9 cellular contexts compared by ENCODE assay signal in the genomic region with DNA sequence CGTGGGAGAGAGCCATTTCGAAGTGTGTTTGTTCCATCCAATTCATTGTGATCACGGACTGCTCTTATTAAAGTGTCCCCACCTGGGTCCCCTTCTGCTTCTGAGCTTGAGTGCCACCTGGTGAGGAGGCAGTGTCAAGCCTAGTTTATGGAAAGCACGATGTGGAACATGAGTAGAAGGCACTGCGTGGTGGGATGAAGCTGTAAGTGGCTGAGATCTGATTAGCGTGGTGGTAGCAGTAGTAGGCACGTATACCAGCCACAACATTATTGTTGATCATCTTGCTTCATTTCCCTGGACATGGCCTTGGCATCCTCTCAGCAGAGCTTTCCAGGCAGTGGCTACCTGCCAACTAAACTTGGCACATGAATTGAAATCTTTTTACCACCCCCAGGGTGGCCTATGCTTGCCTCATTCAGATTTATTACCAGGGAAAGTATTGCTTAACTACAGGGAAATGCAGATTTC. TPM values are rescaled to one million over a fixed set of nuclear protein-coding genes. Genes with fewer than 3 reads are reported as not detected.
A peak's percentile ranks its signal among the peaks of the same experiment; 100 is the strongest.
DNase-seq lines count a peak whose midpoint lies in the region; ATAC-seq, FAIRE-seq and TF ChIP-seq lines count a peak whose summit lies in the region.
"Had no signal": no experiment of that assay in that cellular context is flagged by ENCODE, and none has a peak within 500 bp of the region (broad histone marks: within the 10 kb centered on the region; RNA-seq: fewer than 3 reads in every experiment).

No MANE protein-coding gene starts in this region.

- intact Hi-C loops in HepG2 (cut with micrococcal nuclease; ENCODE audit: unreplicated experiment), result loop anchor here (1.0 kb wide), 1 partner anchor 73 kb away; no protein-coding TSS in a partner anchor

- no peak overlapping the region for H2AFZ ChIP-seq in HepG2 (ENCODE audit: low read length)

- no peak for TF ChIP-seq POLR2A in HepG2 (IDR thresholded peaks at IDR 0.05; ENCODE audit: insufficient read depth in 1 of 2, low read depth in 2 of 2, low read length in 2 of 2)

- TF ChIP-seq EP300 in HepG2 (IDR thresholded peaks at IDR 0.05; ENCODE audit: low read depth in 2 of 2, low read length in 2 of 2) (no peak), HepG2 (CRISPR knock-in tag; IDR thresholded peaks at IDR 0.05; ENCODE audit: borderline replicate concordance) (no peak)

- peak; percentile 38 for ATAC-seq in GM19025 (IDR thresholded peaks at IDR 0.05; ENCODE audit: low read depth, unreplicated experiment)
- ATAC-seq in HG03575 (IDR thresholded peaks at IDR 0.05; ENCODE audit: extremely low read depth, insufficient number of reproducible peaks, low FRiP score, unreplicated experiment), result peak; percentile 54
- peak; percentile 16 for ATAC-seq in activated T-helper 17 cell treated with anti-CD3 and anti-CD28 coated beads, Interleukin-2, amount 50 U/mL, for 72 hours (replicated peaks)
- ATAC-seq in HepG2, result peak; percentile 64

- H3K4me1 ChIP-seq in HepG2 (ENCODE audit: insufficient read depth, low read length), result peaks cover 7% of the 10 kb centered on the region

- peaks cover 6% of the 10 kb centered on the region for H3K4me1 Mint-ChIP-seq in activated T-helper 17 cell treated with anti-CD3 and anti-CD28 coated beads, Interleukin-2, amount 50 U/mL, for 72 hours

- H3K9me3 ChIP-seq in HepG2 (ENCODE audit: low read length), result no peaks in the 10 kb centered on the region

- H3K9ac ChIP-seq in HepG2 (ENCODE audit: insufficient read depth, low read depth, low read length), result no peak overlapping the region

- no peak overlapping the region for H3K27ac ChIP-seq in HepG2 (ENCODE audit: extremely low read length, insufficient read depth, low read length)

- TF ChIP-seq RAD21 in HepG2 (CRISPR knock-in tag; IDR thresholded peaks at IDR 0.05), result no peak

- no peaks in the 10 kb centered on the region for H3K9me3 Mint-ChIP-seq in activated T-helper 17 cell treated with anti-CD3 and anti-CD28 coated beads, Interleukin-2, amount 50 U/mL, for 72 hours

- peaks cover 13% of the 10 kb centered on the region for H3K36me3 Mint-ChIP-seq in activated T-helper 17 cell treated with anti-CD3 and anti-CD28 coated beads, Interleukin-2, amount 50 U/mL, for 72 hours (ENCODE audit: low read depth)

- H4K20me1 ChIP-seq in HepG2 (ENCODE audit: insufficient read depth, low read length), result no peaks in the 10 kb centered on the region

- H3K79me2 ChIP-seq in HepG2 (ENCODE audit: insufficient read depth, low read length), result no peaks in the 10 kb centered on the region

- peak; percentile 72 for DNase-seq in AG10803 (ENCODE audit: low read depth)
- DNase-seq in HepG2 (ENCODE audit: low spot score), result no peak
- no peak for DNase-seq in ecto neural progenitor cell (ENCODE audit: low spot score)
- DNase-seq in GM13976 (ENCODE audit: low spot score), result no peak
- no peak for DNase-seq in effector CD8-positive, alpha-beta T cell (lab: John Stamatoyannopoulos, UW)

- 73% methylated on average over 7 of the region's 7 CpGs for WGBS in HepG2 (ENCODE audit: low lambda C conversion rate)

- no peaks in the 10 kb centered on the region for H3K27me3 Mint-ChIP-seq in activated T-helper 17 cell treated with anti-CD3 and anti-CD28 coated beads, Interleukin-2, amount 50 U/mL, for 72 hours
- H3K27me3 Mint-ChIP-seq: activated naive CD8-positive, alpha-beta T cell had no signal

- TF ChIP-seq CTCF in AG10803 (conservative IDR thresholded peaks at IDR 0.05; ENCODE audit: low read length), result no peak
- peak; percentile 52 for TF ChIP-seq CTCF in HepG2 (CRISPR knock-in tag; IDR thresholded peaks at IDR 0.05)
- no peak for TF ChIP-seq CTCF in GM13976 (IDR thresholded peaks at IDR 0.05; ENCODE audit: borderline replicate concordance, control extremely low read depth, extremely low read depth, insufficient read depth, missing control alignments)

- peak; percentile 15 for FAIRE-seq in HepG2 (lab: Jason Lieb, UNC)

- CTCF ChIA-PET in HepG2 (lab: Yijun Ruan, JAX; ENCODE audit: low intra/inter-chr PET ratio, low total read pairs), result interaction anchor here (1.1 kb wide), 1 partner anchor 73 kb away, joined by 3 read pairs; no protein-coding TSS in a partner anchor

- H3K27ac Mint-ChIP-seq in activated T-helper 17 cell treated with anti-CD3 and anti-CD28 coated beads, Interleukin-2, amount 50 U/mL, for 72 hours, result peak overlapping the region; percentile 9
- H3K27ac Mint-ChIP-seq: activated naive CD8-positive, alpha-beta T cell had no signal

- POLR2A ChIA-PET in HepG2 (lab: Yijun Ruan, JAX), result no interaction called here

- BruUV-seq in HepG2 (replicated peaks; lab: Mats Ljungman, UMichigan), result no TSS peak

- H3K36me3 ChIP-seq in HepG2 (replicated peaks in 1 of 2; ENCODE audit: control insufficient read depth in 1 of 2, insufficient read depth in 2 of 2, low read length in 2 of 2), result no peaks in the 10 kb centered on the region

- no peak overlapping the region for H3K4me3 Mint-ChIP-seq in activated T-helper 17 cell treated with anti-CD3 and anti-CD28 coated beads, Interleukin-2, amount 50 U/mL, for 72 hours
- H3K4me3 Mint-ChIP-seq: activated naive CD8-positive, alpha-beta T cell had no signal

- H3K4me3 ChIP-seq in AG10803 (ENCODE audit: low read length), result no peak overlapping the region
- no peak overlapping the region for H3K4me3 ChIP-seq in HepG2 (replicated peaks in 1 of 3; ENCODE audit: insufficient read depth in 1 of 3, low read depth in 2 of 3, low read length in 3 of 3)

- in situ Hi-C loops in HepG2 (cut with HindIII; ENCODE audit: extremely low pct_ligation_motif_present, low pct_unique_long_range_greater_than_20kb) (no loop called here), GM13976 (cut with MboI; ENCODE audit: low sequenced_read_pairs, unreplicated experiment) (no loop called here)

- H3K4me2 ChIP-seq in HepG2 (ENCODE audit: low read depth, low read length), result no peak overlapping the region

- H3K27me3 ChIP-seq in HepG2 (ENCODE audit: control insufficient read depth in 1 of 2, insufficient read depth in 2 of 2, low read length in 2 of 2), result no peaks in the 10 kb centered on the region; a peak in 1 of 5 replicates

TF ChIP-seq in HepG2, 621 proteins besides CTCF, POLR2A, EP300 and RAD21:
- TF ChIP-seq ZNF782 (CRISPR knock-in tag; IDR thresholded peaks at IDR 0.05; ENCODE audit: borderline replicate concordance), result no peak
- TF ChIP-seq MAZ (IDR thresholded peaks at IDR 0.05; ENCODE audit: borderline replicate concordance, low read depth, low read length), result no peak
- no peak for TF ChIP-seq MAZ (CRISPR knock-in tag; IDR thresholded peaks at IDR 0.05; ENCODE audit: low read depth)
- TF ChIP-seq SMC3 (IDR thresholded peaks at IDR 0.05; ENCODE audit: low read length), result peak; percentile 37; the same call in 1 of the 2 replicates
- TF ChIP-seq STAG1 (CRISPR knock-in tag; IDR thresholded peaks at IDR 0.05), result peak; percentile 53

RNA-seq across cellular contexts. Expression of gene GPAT3, which starts 46.4 kb away (rescaled TPM):
- 1 to 10 TPM; 5.6 to 8.8 TPM for total RNA-seq in activated T-helper 17 cell treated with anti-CD3 and anti-CD28 coated beads, Interleukin-2, amount 50 U/mL, for 72 hours
- 1.6 and 2.6 TPM in 2 replicates for total RNA-seq in HepG2 (2016; rRNA removed; fragmentation: Illumina TruSeq; extraction: Trizol)
- total RNA-seq in HepG2 (2016; cell fraction: cytosol; rRNA removed; fragmentation: Illumina TruSeq; extraction: Trizol; ENCODE audit: low read depth), result 0.44 and 0.61 TPM in 2 replicates
- total RNA-seq in HepG2 (2016; cell fraction: insoluble cytoplasmic fraction; rRNA removed; fragmentation: Illumina TruSeq; extraction: Trizol), result 1.6 and 2.9 TPM in 2 replicates
- 1.7 TPM in 2 replicates for total RNA-seq in HepG2 (2016; cell fraction: membrane; rRNA removed; fragmentation: Illumina TruSeq; extraction: Trizol)
- total RNA-seq in HepG2 (2016; cell fraction: nucleus; rRNA removed; fragmentation: Illumina TruSeq; extraction: Trizol), result 2.6 and 3.3 TPM in 2 replicates
- polyA plus RNA-seq in HepG2 (2011; rRNA removed), result 1.9 and 2.4 TPM in 2 replicates
- polyA plus RNA-seq in HepG2 (2011; cell fraction: cytosol; rRNA removed), result 1.2 and 1.9 TPM in 2 replicates
- 1.6 and 2.1 TPM in 2 replicates for polyA plus RNA-seq in HepG2 (2011; cell fraction: nucleus; rRNA removed)
- 1.5 and 5.2 TPM in 2 replicates for polyA plus RNA-seq in HepG2 (2012)
- 0.33 and 0.34 TPM in 2 replicates for polyA plus RNA-seq in HepG2 (2016; cell fraction: cytosol; fragmentation: Illumina TruSeq; extraction: Trizol; ENCODE audit: low read depth)
- 1.3 and 1.4 TPM in 2 replicates for polyA plus RNA-seq in HepG2 (2016; cell fraction: insoluble cytoplasmic fraction; fragmentation: Illumina TruSeq; extraction: Trizol; ENCODE audit: low read depth)
- polyA plus RNA-seq in HepG2 (2016; cell fraction: membrane; fragmentation: Illumina TruSeq; extraction: Trizol; ENCODE audit: low read depth), result 0.50 and 0.84 TPM in 2 replicates
- 3.0 and 4.0 TPM in 2 replicates for polyA plus RNA-seq in HepG2 (2016; cell fraction: nucleus; fragmentation: Illumina TruSeq; extraction: Trizol; ENCODE audit: insufficient read depth, low read depth)
- polyA minus RNA-seq in HepG2 (2011; rRNA and poly(A)+ RNA removed; ENCODE audit: low replicate concordance), result 0.96 and 4.6 TPM in 2 replicates
- 1.1 and 2.4 TPM in 2 replicates for polyA minus RNA-seq in HepG2 (2011; cell fraction: cytosol; rRNA and poly(A)+ RNA removed)
- 1.7 and 2.8 TPM in 2 replicates for polyA minus RNA-seq in HepG2 (2011; cell fraction: nucleus; rRNA and poly(A)+ RNA removed)
